ENCODE assay signal across 28 cellular contexts in the genomic region with DNA sequence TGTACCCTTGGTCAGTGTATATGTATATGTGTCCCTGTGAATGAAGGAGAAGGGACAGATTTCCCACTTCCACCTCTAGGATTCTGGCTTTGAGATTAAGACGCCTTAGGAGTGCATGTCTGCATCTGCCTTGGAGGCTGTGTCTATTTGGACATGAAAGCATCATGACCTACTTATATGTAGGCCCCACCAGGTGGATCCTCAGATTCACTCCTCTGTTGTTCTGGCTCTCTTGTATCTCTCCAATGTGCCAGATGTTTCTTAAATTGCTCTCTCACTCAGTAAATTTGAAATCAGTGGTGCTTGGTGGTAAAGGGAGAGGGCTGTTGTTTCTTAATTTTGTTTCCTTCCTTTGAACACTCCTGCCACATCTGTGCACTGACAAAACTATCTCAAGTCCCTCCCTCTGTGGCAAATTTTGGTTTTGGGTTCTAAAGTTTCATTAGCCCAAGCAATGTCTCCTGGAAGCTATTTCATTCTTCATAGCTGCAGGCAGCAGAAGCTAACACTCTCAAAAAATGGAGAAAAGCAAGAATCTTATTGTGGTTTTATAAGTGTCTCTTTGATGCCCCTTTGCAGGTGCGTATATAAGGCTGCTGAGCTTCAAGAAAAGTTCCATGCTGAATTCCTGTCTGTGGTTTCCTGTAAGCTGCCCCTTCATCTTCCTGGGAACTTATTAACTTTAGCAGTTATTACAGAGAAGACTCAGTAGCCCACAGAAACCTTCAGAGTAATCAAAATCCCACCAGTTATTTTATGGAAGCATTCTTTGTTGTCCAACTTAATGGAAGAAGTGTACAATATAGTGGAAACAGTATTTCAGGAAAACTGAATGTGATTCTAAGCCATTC.
"Had no signal": no experiment of that assay in that cellular context is flagged by ENCODE, and none has a peak within 500 bp of the region (broad histone marks: within the 10 kb centered on the region; RNA-seq: fewer than 3 reads in every experiment).

No MANE protein-coding gene starts in this region.

- H3K27ac Mint-ChIP-seq: activated naive CD8-positive, alpha-beta T cell; activated T-cell treated with anti-CD3 and anti-CD28 coated beads, Interleukin-2, amount 50 U/mL, for 24 hours; activated T-helper 17 cell treated with anti-CD3 and anti-CD28 coated beads, Interleukin-2, amount 50 U/mL, for 72 hours; effector memory CD8-positive, alpha-beta T cell; stimulated activated naive B cell treated with anti-CD40 and anti-IgM and Interleukin-4, amounts not matched to agents 10 μg/mL and 1 μg/mL and 100 μg/mL, for 72 hours; WTC11 had no signal

- H3K27me3 Mint-ChIP-seq: activated naive CD8-positive, alpha-beta T cell; activated T-cell treated with anti-CD3 and anti-CD28 coated beads, Interleukin-2, amount 50 U/mL, for 24 hours; activated T-helper 17 cell treated with anti-CD3 and anti-CD28 coated beads, Interleukin-2, amount 50 U/mL, for 72 hours; central memory CD8-positive, alpha-beta T cell; effector memory CD8-positive, alpha-beta T cell; naive thymus-derived CD4-positive, alpha-beta T cell; stimulated activated naive B cell treated with anti-CD40 and anti-IgM and Interleukin-4, amounts not matched to agents 10 μg/mL and 1 μg/mL and 100 μg/mL, for 72 hours had no signal

- H3K9ac ChIP-seq: parathyroid adenoma had no signal

- H3K36me3 Mint-ChIP-seq: naive thymus-derived CD4-positive, alpha-beta T cell; WTC11 had no signal

- H3K9me3 ChIP-seq: breast epithelium, colonic mucosa, lower lobe of right lung, neutrophil, right lobe of liver, uterus had no signal

- H3K27me3 ChIP-seq: breast epithelium, colonic mucosa, dorsolateral prefrontal cortex, neutrophil, right lobe of liver, uterus had no signal

- DNase-seq: activated CD4-positive, alpha-beta T cell treated with anti-CD3 and anti-CD28 coated beads, Interleukin-2, amount 50 U/mL, for 4 hours; activated CD8-positive, alpha-beta memory T cell treated with anti-CD3 and anti-CD28 coated beads for 24 hours; activated CD8-positive, alpha-beta memory T cell treated with anti-CD3 and anti-CD28 coated beads, Interleukin-2, amount 50 U/mL, for 4 hours; activated naive CD4-positive, alpha-beta T cell; activated T-cell treated with anti-CD3 and anti-CD28 coated beads, Interleukin-2, amount 50 U/mL, for 24 hours; amniotic stem cell; colonic mucosa; dorsolateral prefrontal cortex; effector memory CD8-positive, alpha-beta T cell; hypothalamus; islet precursor cell; lower lobe of right lung; naive thymus-derived CD4-positive, alpha-beta T cell; right lobe of liver; stimulated activated CD4-positive, alpha-beta T cell treated with anti-CD3 and anti-CD28 coated beads, Interleukin-2, amount 100 ng/mL, for 24 hours; stimulated activated naive B cell treated with anti-CD40 and anti-IgM and Interleukin-4, amounts not matched to agents 10 μg/mL and 1 μg/mL and 100 μg/mL, for 72 hours; T-helper 1 cell; trophoblast cell; uterus had no signal

- H3K27ac ChIP-seq: breast epithelium, colonic mucosa, dorsolateral prefrontal cortex, lower lobe of right lung, neutrophil, parathyroid adenoma, right lobe of liver, skin epidermis, uterus had no signal

- H3K36me3 ChIP-seq: breast epithelium, colonic mucosa, lower lobe of right lung, neutrophil, right lobe of liver, uterus had no signal

- H3K4me1 Mint-ChIP-seq: activated T-helper 17 cell treated with anti-CD3 and anti-CD28 coated beads, Interleukin-2, amount 50 U/mL, for 72 hours; WTC11 had no signal

- H3K4me1 ChIP-seq: breast epithelium, colonic mucosa, lower lobe of right lung, parathyroid adenoma, right lobe of liver, uterus had no signal

- H3K4me3 Mint-ChIP-seq: activated naive CD8-positive, alpha-beta T cell; activated T-cell treated with anti-CD3 and anti-CD28 coated beads, Interleukin-2, amount 50 U/mL, for 24 hours; activated T-helper 17 cell treated with anti-CD3 and anti-CD28 coated beads, Interleukin-2, amount 50 U/mL, for 72 hours; central memory CD8-positive, alpha-beta T cell; effector memory CD8-positive, alpha-beta T cell; stimulated activated naive B cell treated with anti-CD40 and anti-IgM and Interleukin-4, amounts not matched to agents 10 μg/mL and 1 μg/mL and 100 μg/mL, for 72 hours; WTC11 had no signal

- H3K9me3 Mint-ChIP-seq: activated T-cell treated with anti-CD3 and anti-CD28 coated beads, Interleukin-2, amount 50 U/mL, for 24 hours; activated T-helper 17 cell treated with anti-CD3 and anti-CD28 coated beads, Interleukin-2, amount 50 U/mL, for 72 hours; central memory CD8-positive, alpha-beta T cell; effector memory CD8-positive, alpha-beta T cell; WTC11 had no signal

- ATAC-seq: activated T-helper 17 cell treated with anti-CD3 and anti-CD28 coated beads, Interleukin-2, amount 50 U/mL, for 72 hours; effector memory CD8-positive, alpha-beta T cell; esophagus mucosa; lower lobe of right lung; naive thymus-derived CD4-positive, alpha-beta T cell; right lobe of liver; stimulated activated naive B cell treated with anti-CD40 and anti-IgM and Interleukin-4, amounts not matched to agents 10 μg/mL and 1 μg/mL and 100 μg/mL, for 72 hours; WTC11 had no signal

- H3K4me3 ChIP-seq: breast epithelium, colonic mucosa, dorsolateral prefrontal cortex, lower lobe of right lung, right lobe of liver, skin epidermis, uterus had no signal
